Comparison of ENCODE assay signal across 9 cellular contexts in genomic region chr5:80668016-80668969, GRCh38. TPM values are rescaled to one million over a fixed set of nuclear protein-coding genes. Genes with fewer than 3 reads are reported as not detected.
DNase-seq lines count a peak whose midpoint lies in the region; ATAC-seq and TF ChIP-seq lines count a peak whose summit lies in the region.
"Had no signal": no experiment of that assay in that cellular context is flagged by ENCODE, and none has a peak within 500 bp of the region (broad histone marks: within the 10 kb centered on the region; RNA-seq: fewer than 3 reads in every experiment).

No MANE protein-coding gene starts in this region.

- peaks cover 51% of the 10 kb centered on the region for H3K36me3 Mint-ChIP-seq in activated CD4-positive, alpha-beta T cell treated with anti-CD3 and anti-CD28 coated beads, Interleukin-2, amount 10 ng/mL, durations not matched to agents 7 days and 5 days (ENCODE audit: low read depth)

- peaks cover 11% of the 10 kb centered on the region for H3K4me1 Mint-ChIP-seq in activated CD4-positive, alpha-beta T cell treated with anti-CD3 and anti-CD28 coated beads, Interleukin-2, amount 10 ng/mL, durations not matched to agents 7 days and 5 days

- H3K23ac ChIP-seq in trophoblast cell (ENCODE audit: low read length), result no peak overlapping the region

- no peak overlapping the region for H4K12ac ChIP-seq in trophoblast cell (ENCODE audit: low read depth, low read length)

- no peaks in the 10 kb centered on the region for H3K27me3 Mint-ChIP-seq in activated CD4-positive, alpha-beta T cell treated with anti-CD3 and anti-CD28 coated beads, Interleukin-2, amount 10 ng/mL, durations not matched to agents 7 days and 5 days

- H2BK5ac ChIP-seq in trophoblast cell (ENCODE audit: low read depth, low read length, poor library complexity), result no peak overlapping the region

- H3K27ac Mint-ChIP-seq in activated CD4-positive, alpha-beta T cell treated with anti-CD3 and anti-CD28 coated beads, Interleukin-2, amount 10 ng/mL, durations not matched to agents 7 days and 5 days, result peak overlapping the region; percentile 55

- H3K36me3 ChIP-seq in thyroid gland (peaks cover 0 to 9% of the 10 kb centered on the region in 2 donors), trophoblast cell (ENCODE audit: control insufficient read depth in 1 of 2, insufficient read depth in 2 of 2, low read length in 2 of 2) (peaks cover 13 to 15% of the 10 kb centered on the region in 2 experiments)

- no peaks in the 10 kb centered on the region for H3K79me1 ChIP-seq in trophoblast cell (ENCODE audit: low read length)

- H3K27me3 ChIP-seq in thyroid gland, result no peaks in the 10 kb centered on the region
- no peaks in the 10 kb centered on the region for H3K27me3 ChIP-seq in trophoblast cell (ENCODE audit: insufficient read depth, low read length)

- no peak overlapping the region for H3K18ac ChIP-seq in trophoblast cell (ENCODE audit: low read length)

- no peak overlapping the region for H3K4me3 Mint-ChIP-seq in activated CD4-positive, alpha-beta T cell treated with anti-CD3 and anti-CD28 coated beads, Interleukin-2, amount 10 ng/mL, durations not matched to agents 7 days and 5 days

- no peak overlapping the region for H2BK12ac ChIP-seq in trophoblast cell (ENCODE audit: low read length)

- no peak overlapping the region for H3K27ac ChIP-seq in thyroid gland
- no peak overlapping the region for H3K27ac ChIP-seq in trophoblast cell (ENCODE audit: low read depth, low read length)
- H3K27ac ChIP-seq: A549 had no signal

- H3K9me3 ChIP-seq in thyroid gland (no peaks in the 10 kb centered on the region), trophoblast cell (ENCODE audit: insufficient read depth, low read depth, low read length) (no peaks in the 10 kb centered on the region)
- H3K9me3 ChIP-seq: A549 had no signal

- WGBS in thyroid gland, 2 donors, result 84 to 86% methylated on average over 10 to 12 of the region's 16 CpGs
- WGBS in trophoblast cell (ENCODE audit: extremely low coverage, insufficient coverage, insufficient read length), result no CpG with 5 or more reads among the region's 16 CpGs

- CTCF ChIA-PET in activated CD4-positive, alpha-beta T cell treated with anti-CD3 and anti-CD28 coated beads, Interleukin-2, amount 10 ng/mL, durations not matched to agents 7 days and 5 days (lab: Charles Lee), result interaction anchor here (0.5 to 2.0 kb wide), 3 partner anchors 11 to 479 kb away, joined by 3 to 9 read pairs (median 5); partner anchors contain the start of gene DHFR

- no peak for TF ChIP-seq POLR2A in thyroid gland (IDR thresholded peaks at IDR 0.05)

- intact Hi-C loops in thyroid gland (cut with DNase I), result no loop called here

- peak; percentile 74 for ATAC-seq in HG02885 (IDR thresholded peaks at IDR 0.05; ENCODE audit: poor library complexity, unreplicated experiment)
- ATAC-seq in esophagus mucosa, result peak; percentile 93

- no peak for DNase-seq in activated CD4-positive, alpha-beta T cell treated with anti-CD3 and anti-CD28 coated beads, Interleukin-2, amount 10 ng/mL, durations not matched to agents 7 days and 5 days
- no peak for DNase-seq in activated CD4-positive, alpha-beta T cell treated with anti-CD3 and anti-CD28 coated beads, Interleukin-2, amount 50 U/mL, for 1 hour
- DNase-seq in thyroid gland, result peak; percentile 80 to 92
- no peak for DNase-seq in T-helper 9 cell
- no peak for DNase-seq in trophoblast cell
- DNase-seq in ureter (ENCODE audit: low spot score), result no peak

- no peak overlapping the region for H3K4ac ChIP-seq in trophoblast cell (ENCODE audit: low read depth, low read length)

- no peak overlapping the region for H2AFZ ChIP-seq in trophoblast cell (ENCODE audit: insufficient read depth, low read length, poor library complexity)

- H4K8ac ChIP-seq in trophoblast cell (ENCODE audit: low read depth, low read length), result no peak overlapping the region

- no peak overlapping the region for H2AK5ac ChIP-seq in trophoblast cell (ENCODE audit: low read length)

- no peak overlapping the region for H2BK120ac ChIP-seq in trophoblast cell (ENCODE audit: insufficient read depth, low read length, poor library complexity)

- H3K9ac ChIP-seq in trophoblast cell (ENCODE audit: low read length), result no peak overlapping the region

- H3K9me3 Mint-ChIP-seq in activated CD4-positive, alpha-beta T cell treated with anti-CD3 and anti-CD28 coated beads, Interleukin-2, amount 10 ng/mL, durations not matched to agents 7 days and 5 days, result no peaks in the 10 kb centered on the region

- H3K4me2 ChIP-seq in trophoblast cell (ENCODE audit: low read length), result no peak overlapping the region
- H3K4me2 ChIP-seq: A549 had no signal

- H4K91ac ChIP-seq in trophoblast cell (ENCODE audit: low read depth, low read length), result no peak overlapping the region

- no peaks in the 10 kb centered on the region for H3K79me2 ChIP-seq in trophoblast cell (ENCODE audit: control insufficient read depth, insufficient read depth, low read length, poor library complexity)

- peaks cover 0 to 8% of the 10 kb centered on the region in 2 donors for H3K4me1 ChIP-seq in thyroid gland
- no peaks in the 10 kb centered on the region for H3K4me1 ChIP-seq in trophoblast cell (ENCODE audit: control insufficient read depth in 1 of 2, insufficient read depth in 2 of 2, low read length in 2 of 2)

- no peak for TF ChIP-seq CTCF in thyroid gland (IDR thresholded peaks at IDR 0.05)

- H3K4me3 ChIP-seq in thyroid gland (replicated peaks in 1 of 3) (no peak overlapping the region), trophoblast cell (ENCODE audit: low read depth, low read length) (no peak overlapping the region)
- H3K4me3 ChIP-seq: A549 had no signal

- H3K14ac ChIP-seq in trophoblast cell (ENCODE audit: low read length), result no peak overlapping the region

- POLR2A ChIA-PET in activated CD4-positive, alpha-beta T cell treated with anti-CD3 and anti-CD28 coated beads, Interleukin-2, amount 10 ng/mL, durations not matched to agents 7 days and 5 days (lab: Charles Lee), result no interaction called here

RNA-seq across cellular contexts. Expression of gene DHFR, which starts 13.5 kb away (rescaled TPM):
- 10 to 100 TPM; 83.4 to 90.6 TPM for total RNA-seq in activated CD4-positive, alpha-beta T cell treated with anti-CD3 and anti-CD28 coated beads, Interleukin-2, amount 10 ng/mL, durations not matched to agents 7 days and 5 days
- 15.2 TPM for total RNA-seq in esophagus mucosa
- 10 to 100 TPM in 3 of 4 donors, 1 to 10 TPM in 1; 5.6 to 12.8 (median 11.5) TPM for total RNA-seq in thyroid gland
- 59.0 and 59.3 TPM in 2 replicates for polyA plus RNA-seq in trophoblast cell (2013)
- total RNA-seq in ureter, result 21.6 TPM

RNA-seq across cellular contexts. Expression of gene MSH3, which starts 13.8 kb away (rescaled TPM):
- 10 to 100 TPM; 23.2 to 25.4 TPM for total RNA-seq in activated CD4-positive, alpha-beta T cell treated with anti-CD3 and anti-CD28 coated beads, Interleukin-2, amount 10 ng/mL, durations not matched to agents 7 days and 5 days
- total RNA-seq in esophagus mucosa, result 11.4 TPM
- 10 to 100 TPM; 25.9 to 45.0 (median 26.1) TPM for total RNA-seq in thyroid gland
- polyA plus RNA-seq in trophoblast cell (2013), result 8.8 and 9.2 TPM in 2 replicates
- 26.0 TPM for total RNA-seq in ureter

Comparison
In these comparisons a context has a peak if more than half of its experiments do, and no peak if none do; other contexts are left out.
1. DNase-seq: peak in thyroid gland (2 of 2); none in activated CD4-positive, alpha-beta T cell treated with anti-CD3 and anti-CD28 coated beads, Interleukin-2, amount 10 ng/mL, durations not matched to agents 7 days and 5 days (single experiment), activated CD4-positive, alpha-beta T cell treated with anti-CD3 and anti-CD28 coated beads, Interleukin-2, amount 50 U/mL, for 1 hour (single experiment), T-helper 9 cell (single experiment), trophoblast cell (0 of 2) and ureter (single experiment).